In the genomic region with DNA sequence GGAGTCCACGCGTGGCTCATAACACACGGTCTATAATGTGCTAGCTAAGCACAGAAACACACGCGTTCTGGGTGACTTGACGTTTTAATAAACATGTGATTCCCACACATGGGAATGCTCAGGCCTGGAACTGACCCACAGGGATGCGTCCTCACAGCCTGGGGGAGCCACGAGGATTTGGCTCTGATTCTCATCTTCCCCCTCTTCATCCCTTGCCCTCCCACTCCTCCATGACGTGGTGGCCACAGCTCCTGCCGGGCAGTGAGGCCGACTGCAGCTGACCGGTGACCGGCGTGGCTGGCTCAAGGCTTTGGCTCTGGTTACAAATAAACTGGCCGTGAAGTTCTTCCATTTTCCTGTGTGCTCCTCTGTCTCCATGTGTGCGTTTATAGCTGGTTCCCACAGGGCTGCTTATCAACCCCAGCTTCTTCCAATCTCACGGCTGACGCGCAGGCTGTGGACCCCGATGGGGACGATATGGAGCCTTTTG, we compare ENCODE assay signal across 11 cellular contexts. TPM values are rescaled to one million over a fixed set of nuclear protein-coding genes. Genes with fewer than 3 reads are reported as not detected.
DNase-seq lines count a peak whose midpoint lies in the region; ATAC-seq and TF ChIP-seq lines count a peak whose summit lies in the region.
"Had no signal": no experiment of that assay in that cellular context is flagged by ENCODE, and none has a peak within 500 bp of the region (broad histone marks: within the 10 kb centered on the region; RNA-seq: fewer than 3 reads in every experiment).

No MANE protein-coding gene starts in this region.

- 72 to 81% (median 73%) methylated on average over 18 to 21 of the region's 21 CpGs for WGBS in heart left ventricle, 4 donors

- TF ChIP-seq POLR2A in heart left ventricle (IDR thresholded peaks at IDR 0.05): no peak

- no peaks in the 10 kb centered on the region for H3K36me3 Mint-ChIP-seq in progenitor cell of endocrine pancreas (ENCODE audit: insufficient read depth)

- DNase-seq in ELF-1 (ENCODE audit: low read depth, low spot score) (peak; percentile 58), SJCRH30 (peak; percentile 57 to 61), heart left ventricle (peak in 4 of 5 donors; percentile 41 to 71 (median 54)), progenitor cell of endocrine pancreas (ENCODE audit: low spot score, unreplicated experiment) (no peak), NCI-H2107 treated with DMSO at 0.1 percent for 48 hours (lab: John Stamatoyannopoulos, UW; ENCODE audit: unreplicated experiment) (no peak), NCI-H510A treated with DMSO at 0.1 percent for 48 hours (lab: John Stamatoyannopoulos, UW) (no peak), HK-2 (ENCODE audit: unreplicated experiment) (no peak)
- DNase-seq: NCI-H69, retina had no signal

- H3K27ac Mint-ChIP-seq in progenitor cell of endocrine pancreas: peak overlapping the region; percentile 87

- ATAC-seq in heart left ventricle (peak in 3 of 4 donors; percentile 25 to 63 (median 59)), GM21786 (IDR thresholded peaks at IDR 0.05; ENCODE audit: unreplicated experiment) (no peak)
- ATAC-seq: activated CD4-positive, CD25-positive, alpha-beta regulatory T cell treated with anti-CD3 and anti-CD28 coated beads, Interleukin-2, amount 50 U/mL, for 24 hours had no signal

- intact Hi-C loops in heart left ventricle (cut with DNase I): no loop called here

- H3K4me3 Mint-ChIP-seq in progenitor cell of endocrine pancreas (ENCODE audit: low read depth): no peak overlapping the region

- TF ChIP-seq CTCF in heart left ventricle (IDR thresholded peaks at IDR 0.05) (peak in 2 of 12 donors; percentile 9 to 19), progenitor cell of endocrine pancreas (IDR thresholded peaks at IDR 0.05; ENCODE audit: unreplicated experiment) (no peak)

- H3K27me3 ChIP-seq in SJCRH30 (no peaks in the 10 kb centered on the region), heart left ventricle (no peaks in the 10 kb centered on the region)

- no peaks in the 10 kb centered on the region for H3K27me3 Mint-ChIP-seq in progenitor cell of endocrine pancreas

- H3K9me3 ChIP-seq in SJCRH30 (replicated peaks): no peaks in the 10 kb centered on the region
- H3K9me3 ChIP-seq in heart left ventricle: no peaks in the 10 kb centered on the region

- H3K27ac ChIP-seq in SJCRH30: peak overlapping the region; percentile 80
- H3K27ac ChIP-seq in heart left ventricle: peak overlapping the region in 10 of 12 donors; percentile 21 to 67 (median 56)

- peaks cover 27% of the 10 kb centered on the region for H3K4me1 ChIP-seq in SJCRH30
- H3K4me1 ChIP-seq in heart left ventricle: peaks cover 0 to 29% (median 16%) of the 10 kb centered on the region in 12 donors

- H3K4me3 ChIP-seq in SJCRH30 (peak overlapping the region; percentile 42), heart left ventricle (peak overlapping the region in 2 of 12 donors; percentile 11 to 22)

- H3K9me3 Mint-ChIP-seq in progenitor cell of endocrine pancreas (ENCODE audit: low read depth): no peaks in the 10 kb centered on the region

- H3K36me3 ChIP-seq in SJCRH30 (no peaks in the 10 kb centered on the region), heart left ventricle (no peaks in the 10 kb centered on the region)

- H3K4me1 Mint-ChIP-seq in progenitor cell of endocrine pancreas (ENCODE audit: low read depth): peaks cover 12% of the 10 kb centered on the region

RNA-seq across cellular contexts. Expression of gene KLF6, which starts 40.9 kb away (rescaled TPM):
- 8.1 and 8.2 TPM in 2 replicates for total RNA-seq in SJCRH30 (2014; rRNA removed; shearing (Covaris generic))
- 100 to 1,000 TPM in 1 of 9 donors, 10 to 100 TPM in 8; 22.6 to 106 (median 52.2) TPM for total RNA-seq in heart left ventricle
- polyA plus RNA-seq in heart left ventricle: 10 to 100 TPM; 15.2 to 66.2 TPM
- 95.5 and 109 TPM in 2 replicates for total RNA-seq in progenitor cell of endocrine pancreas

Comparison
In these comparisons a context has a peak if more than half of its experiments do, and no peak if none do; other contexts are left out.
1. DNase-seq: peak in ELF-1 (single experiment), SJCRH30 (2 of 2) and heart left ventricle (4 of 5); none in progenitor cell of endocrine pancreas (single experiment), NCI-H2107 treated with DMSO at 0.1 percent for 48 hours (single experiment), NCI-H510A treated with DMSO at 0.1 percent for 48 hours (single experiment) and HK-2 (single experiment).